In genomic region chr1:206557636-206558473, GRCh38 we compare ENCODE assay signal across 8 cellular contexts. TPM values are rescaled to one million over a fixed set of nuclear protein-coding genes. Genes with fewer than 3 reads are reported as not detected.
DNase-seq lines count a peak whose midpoint lies in the region; ATAC-seq and TF ChIP-seq lines count a peak whose summit lies in the region.

No MANE protein-coding gene starts in this region.

- peaks cover 50% of the 10 kb centered on the region for H3K36me3 Mint-ChIP-seq in CD8-positive, alpha-beta T cell
- peaks cover under 1% of the 10 kb centered on the region for H3K36me3 Mint-ChIP-seq in IgD-negative memory B cell
- H3K36me3 Mint-ChIP-seq in activated CD4-positive, alpha-beta memory T cell treated with anti-CD3 and anti-CD28 coated beads for 36 hours: peaks cover 55% of the 10 kb centered on the region

- H3K27ac ChIP-seq in CD8-positive, alpha-beta T cell (ENCODE audit: low read depth, low read length): peak overlapping the region; percentile 81
- H3K27ac ChIP-seq in right atrium auricular region (peak overlapping the region; percentile 72 to 81), skeletal muscle tissue (ENCODE audit: low read depth, low read length) (peak overlapping the region; percentile 27)

- DNase-seq in CD8-positive, alpha-beta T cell: peak in 6 of 7 experiments; percentile 33 to 71 (median 54)
- peak; percentile 58 for DNase-seq in activated CD4-positive, alpha-beta memory T cell treated with anti-CD3 and anti-CD28 coated beads for 36 hours
- DNase-seq in right atrium auricular region (ENCODE audit: low spot score) (no peak), iPS-NIHi11 (ENCODE audit: low spot score) (no peak), GM10266 (ENCODE audit: extremely low spot score) (no peak), A172 (ENCODE audit: low spot score) (no peak)

- POLR2A ChIA-PET in CD8-positive, alpha-beta T cell (lab: Charles Lee): interaction anchor here (1.2 to 17.2 kb wide), 6 partner anchors 10 to 75 kb away, joined by 3 to 320 read pairs (median 6); partner anchors contain the start of gene EIF2D
- POLR2A ChIA-PET in activated CD4-positive, alpha-beta memory T cell treated with anti-CD3 and anti-CD28 coated beads for 36 hours (lab: Charles Lee): interaction anchor here (1.2 to 16.3 kb wide), 4 partner anchors 8 to 23 kb away, joined by 7 to 546 read pairs (median 37); no protein-coding TSS in a partner anchor

- H3K4me1 Mint-ChIP-seq in CD8-positive, alpha-beta T cell (ENCODE audit: low read depth): peaks cover 79% of the 10 kb centered on the region
- peaks cover 35 to 50% (median 45%) of the 10 kb centered on the region in 3 donors for H3K4me1 Mint-ChIP-seq in IgD-negative memory B cell
- H3K4me1 Mint-ChIP-seq in activated CD4-positive, alpha-beta memory T cell treated with anti-CD3 and anti-CD28 coated beads for 36 hours (ENCODE audit: low read depth): peaks cover 67% of the 10 kb centered on the region

- H3K9ac ChIP-seq in skeletal muscle tissue (ENCODE audit: low read depth in 1 of 3, low read length in 3 of 3): peak overlapping the region; percentile 13 to 79 (median 60)

- H3K36me3 ChIP-seq in CD8-positive, alpha-beta T cell (ENCODE audit: insufficient read depth, low read length): peaks cover 15% of the 10 kb centered on the region
- H3K36me3 ChIP-seq in right atrium auricular region (peaks cover 5% of the 10 kb centered on the region), skeletal muscle tissue (ENCODE audit: control insufficient read depth in 3 of 3, insufficient read depth in 3 of 3, low read length in 3 of 3) (no peaks in the 10 kb centered on the region)

- CTCF ChIA-PET in CD8-positive, alpha-beta T cell (lab: Charles Lee): interaction anchor here (1.0 to 26.7 kb wide), 3 partner anchors 12 to 52 kb away, joined by 3 to 709 read pairs (median 35); no protein-coding TSS in a partner anchor
- CTCF ChIA-PET in activated CD4-positive, alpha-beta memory T cell treated with anti-CD3 and anti-CD28 coated beads for 36 hours (lab: Charles Lee): interaction anchor here (1.1 to 20.9 kb wide), 3 partner anchors 12 to 51 kb away, joined by 3 to 588 read pairs (median 114); partner anchors contain the start of gene RASSF5

- TF ChIP-seq CTCF in CD8-positive, alpha-beta T cell (IDR thresholded peaks at IDR 0.05): no peak
- TF ChIP-seq CTCF in right atrium auricular region (IDR thresholded peaks at IDR 0.05): no peak
- no peak for TF ChIP-seq CTCF in GM10266 (IDR thresholded peaks at IDR 0.05; ENCODE audit: control insufficient read depth, insufficient read depth, low read depth, missing control alignments)

- H3K9me3 Mint-ChIP-seq in CD8-positive, alpha-beta T cell: no peaks in the 10 kb centered on the region
- no peaks in the 10 kb centered on the region for H3K9me3 Mint-ChIP-seq in IgD-negative memory B cell
- no peaks in the 10 kb centered on the region for H3K9me3 Mint-ChIP-seq in activated CD4-positive, alpha-beta memory T cell treated with anti-CD3 and anti-CD28 coated beads for 36 hours

- H3K9me3 ChIP-seq in CD8-positive, alpha-beta T cell (ENCODE audit: low read length): no peaks in the 10 kb centered on the region
- H3K9me3 ChIP-seq in right atrium auricular region (no peaks in the 10 kb centered on the region), skeletal muscle tissue (ENCODE audit: control insufficient read depth in 3 of 3, low read length in 3 of 3) (no peaks in the 10 kb centered on the region)

- H3K27me3 ChIP-seq in CD8-positive, alpha-beta T cell (ENCODE audit: insufficient read depth, low read length): no peaks in the 10 kb centered on the region
- H3K27me3 ChIP-seq in right atrium auricular region (no peaks in the 10 kb centered on the region), skeletal muscle tissue (ENCODE audit: control insufficient read depth in 3 of 3, insufficient read depth in 3 of 3, low read length in 3 of 3) (no peaks in the 10 kb centered on the region)

- H3K4me3 Mint-ChIP-seq in CD8-positive, alpha-beta T cell: peak overlapping the region; percentile 95
- H3K4me3 Mint-ChIP-seq in IgD-negative memory B cell: peak overlapping the region; percentile 98 to 100 (median 99)
- peak overlapping the region; percentile 97 for H3K4me3 Mint-ChIP-seq in activated CD4-positive, alpha-beta memory T cell treated with anti-CD3 and anti-CD28 coated beads for 36 hours

- peak overlapping the region; percentile 95 for H3K27ac Mint-ChIP-seq in CD8-positive, alpha-beta T cell
- H3K27ac Mint-ChIP-seq in IgD-negative memory B cell: peak overlapping the region; percentile 96 to 99 (median 97)
- peak overlapping the region; percentile 99 for H3K27ac Mint-ChIP-seq in activated CD4-positive, alpha-beta memory T cell treated with anti-CD3 and anti-CD28 coated beads for 36 hours

- intact Hi-C loops in CD8-positive, alpha-beta T cell (cut with DNase I, micrococcal nuclease): loop anchor here (1.0 to 5.0 kb wide), 7 partner anchors 17 to 364 kb away; partner anchors contain the start of genes EIF2D (in 1 of the 2), FCMR (in 1 of the 2) and RASSF5 (in 1 of the 2)
- intact Hi-C loops in activated CD4-positive, alpha-beta memory T cell treated with anti-CD3 and anti-CD28 coated beads for 36 hours (cut with micrococcal nuclease): loop anchor here (10.0 kb wide), 1 partner anchor 1267 kb away; no protein-coding TSS in a partner anchor

- peaks cover 70% of the 10 kb centered on the region for H3K4me1 ChIP-seq in CD8-positive, alpha-beta T cell (ENCODE audit: insufficient read depth, low read length)
- H3K4me1 ChIP-seq in right atrium auricular region (peaks cover 0 to 62% of the 10 kb centered on the region in 2 donors), skeletal muscle tissue (ENCODE audit: control insufficient read depth in 3 of 3, insufficient read depth in 3 of 3, low read length in 3 of 3) (peaks cover 41 to 51% (median 48%) of the 10 kb centered on the region in 3 donors)

- peak overlapping the region; percentile 94 for H3K4me3 ChIP-seq in CD8-positive, alpha-beta T cell (ENCODE audit: low read depth, low read length)
- H3K4me3 ChIP-seq in right atrium auricular region (peak overlapping the region; percentile 42 to 65), skeletal muscle tissue (ENCODE audit: low read length in 3 of 3) (peak overlapping the region; percentile 59 to 68 (median 63))

- ATAC-seq in CD8-positive, alpha-beta T cell: peak; percentile 7

- H3K27me3 Mint-ChIP-seq in CD8-positive, alpha-beta T cell (ENCODE audit: low read depth): no peaks in the 10 kb centered on the region
- no peaks in the 10 kb centered on the region for H3K27me3 Mint-ChIP-seq in IgD-negative memory B cell
- H3K27me3 Mint-ChIP-seq in activated CD4-positive, alpha-beta memory T cell treated with anti-CD3 and anti-CD28 coated beads for 36 hours: no peaks in the 10 kb centered on the region

RNA-seq across cellular contexts. Expression of gene RASSF5, which starts 50.5 kb away (rescaled TPM):
- total RNA-seq in CD8-positive, alpha-beta T cell: 100 to 1,000 TPM; 209 to 213 TPM
- polyA plus RNA-seq in IgD-negative memory B cell: 130 TPM
- total RNA-seq in activated CD4-positive, alpha-beta memory T cell treated with anti-CD3 and anti-CD28 coated beads for 36 hours: 100 to 1,000 TPM; 203 TPM
- total RNA-seq in right atrium auricular region: 10 to 100 TPM in 1 of 2 donors, 1 to 10 TPM in 1; 9.9 to 17.5 TPM
- 3.1 TPM for total RNA-seq in skeletal muscle tissue
- total RNA-seq in A172 (2014; rRNA removed; shearing (Covaris generic)): 3.3 and 5.8 TPM in 2 replicates

RNA-seq across cellular contexts. Expression of gene EIF2D, which starts 54.4 kb away (rescaled TPM):
- total RNA-seq in CD8-positive, alpha-beta T cell: 10 to 100 TPM; 42.0 to 49.2 TPM
- polyA plus RNA-seq in IgD-negative memory B cell: 40.4 TPM
- 10 to 100 TPM; 84.6 to 87.5 TPM for total RNA-seq in activated CD4-positive, alpha-beta memory T cell treated with anti-CD3 and anti-CD28 coated beads for 36 hours
- total RNA-seq in right atrium auricular region (10 to 100 TPM; 21.7 to 30.4 TPM), skeletal muscle tissue (25.6 TPM)
- 53.6 and 54.7 TPM in 2 replicates for total RNA-seq in A172 (2014; rRNA removed; shearing (Covaris generic))

Comparison
In these comparisons a context has a peak if more than half of its experiments do, and no peak if none do; other contexts are left out.
1. DNase-seq: peak in CD8-positive, alpha-beta T cell (6 of 7) and activated CD4-positive, alpha-beta memory T cell treated with anti-CD3 and anti-CD28 coated beads for 36 hours (single experiment); none in right atrium auricular region (single experiment), iPS-NIHi11 (single experiment), GM10266 (single experiment) and A172 (single experiment).
2. H3K27ac ChIP-seq: peak in every context shown above with its lines; median percentile 81 in CD8-positive, alpha-beta T cell; 76 in right atrium auricular region; 27 in skeletal muscle tissue.
3. RNA of gene RASSF5, which starts 50.5 kb away (total RNA-seq): 209 to 213 TPM in CD8-positive, alpha-beta T cell and 203 TPM in activated CD4-positive, alpha-beta memory T cell treated with anti-CD3 and anti-CD28 coated beads for 36 hours; 9.9 to 17.5 TPM in right atrium auricular region, 3.3 to 5.8 TPM in A172 and 3.1 TPM in skeletal muscle tissue (single experiment); every median in the first group is over 10 times any median in the second.
4. Peak in every context shown above with its lines, with median percentiles within 50 percentile points of each other: H3K4me3 ChIP-seq, H3K27ac Mint-ChIP-seq and H3K4me3 Mint-ChIP-seq.